Comparison of ENCODE assay signal across 1 cellular context in genomic region chr6:118897386-118897785, GRCh38.
TF ChIP-seq lines count a peak whose summit lies in the region.

No MANE protein-coding gene starts in this region.

TF ChIP-seq in WTC11, 78 proteins besides CTCF, POLR2A, EP300 and RAD21 (continued from another document):
- TF ChIP-seq FOXP4 (CRISPR knock-in tag; IDR thresholded peaks at IDR 0.05) = no peak
- TF ChIP-seq PREB (CRISPR knock-in tag; IDR thresholded peaks at IDR 0.05; ENCODE audit: borderline replicate concordance) = no peak
- no peak for TF ChIP-seq ELF4 (CRISPR knock-in tag; IDR thresholded peaks at IDR 0.05; ENCODE audit: low read depth)
- no peak for TF ChIP-seq ZMAT4 (CRISPR knock-in tag; IDR thresholded peaks at IDR 0.05)
- TF ChIP-seq ZNF219 (CRISPR knock-in tag; IDR thresholded peaks at IDR 0.05; ENCODE audit: borderline replicate concordance) = no peak
